ENCODE assay signal across 34 cellular contexts in the genomic region with DNA sequence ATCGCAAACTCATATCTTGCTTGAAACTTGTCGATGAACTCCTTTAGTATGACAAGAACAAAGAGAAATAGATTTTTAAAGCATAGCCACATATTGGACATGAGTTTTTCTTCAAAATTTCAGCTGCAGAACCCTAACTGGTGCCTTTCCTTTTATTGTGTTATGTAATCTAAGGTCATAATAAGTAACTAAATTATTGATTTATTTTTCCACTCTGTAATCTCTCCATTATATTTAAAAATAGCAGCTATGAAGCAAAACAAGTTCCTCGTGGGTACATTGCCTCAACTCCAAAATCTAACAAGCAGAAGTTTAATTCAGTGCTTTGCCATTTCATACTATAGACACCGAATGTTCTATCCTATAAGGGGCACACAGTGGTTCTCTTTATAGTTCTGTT.
"Had no signal": no experiment of that assay in that cellular context is flagged by ENCODE, and none has a peak within 500 bp of the region (broad histone marks: within the 10 kb centered on the region; RNA-seq: fewer than 3 reads in every experiment).

No MANE protein-coding gene starts in this region.

- DNase-seq: activated effector memory CD4-positive, alpha-beta T cell treated with anti-CD3 and anti-CD28 coated beads, Interleukin-2, amount 50 U/mL, for 16 hours; activated effector memory CD4-positive, alpha-beta T cell treated with Interleukin-2 at 50 U/mL for 16 hours; activated gamma-delta T cell; activated gamma-delta T cell treated with Interleukin-2 at 50 U/mL for 16 hours; activated naive CD4-positive, alpha-beta T cell; activated naive CD4-positive, alpha-beta T cell treated with anti-CD3 and anti-CD28 coated beads for 36 hours; activated naive CD4-positive, alpha-beta T cell treated with anti-CD3 and anti-CD28 coated beads, Interleukin-2, amount 10 ng/mL, durations not matched to agents 7 days and 5 days; activated naive CD4-positive, alpha-beta T cell treated with anti-CD3 and anti-CD28 coated beads, Interleukin-2, amount 50 U/mL, for 16 hours; activated naive CD4-positive, alpha-beta T cell treated with Interleukin-2 at 50 U/mL for 16 hours; activated naive CD8-positive, alpha-beta T cell treated with anti-CD3 and anti-CD28 coated beads for 36 hours; activated naive CD8-positive, alpha-beta T cell treated with anti-CD3 and anti-CD28 coated beads, Interleukin-2, amount 10 ng/mL, durations not matched to agents 7 days and 5 days; activated naive CD8-positive, alpha-beta T cell treated with anti-CD3 and anti-CD28 coated beads, Interleukin-2, amount 50 U/mL, for 24 hours; activated T-cell treated with anti-CD3 and anti-CD28 coated beads for 4 hours; activated T-cell treated with anti-CD3 and anti-CD28 coated beads, Interleukin-2, amount 50 U/mL, for 1 hour; activated T-cell treated with anti-CD3 and anti-CD28 coated beads, Interleukin-2, amount 50 U/mL, for 24 hours; activated T-cell treated with anti-CD3 and anti-CD28 coated beads, Interleukin-2, amount 50 U/mL, for 4 hours; activated T-cell treated with anti-CD3 and anti-CD28 coated beads, Interleukin-2, amount 50 U/mL, for 48 hours; activated T-cell treated with anti-CD3 and anti-CD28 coated beads, Interleukin-2, amount 50 U/mL, for 72 hours; adrenal gland; amniotic stem cell; amygdala; anterior cingulate cortex; aorta; brain microvascular endothelial cell; caudate nucleus; central memory CD4-positive, alpha-beta T cell; cerebellar nuclear complex had no signal

- H3K4me3 ChIP-seq: adrenal gland, ascending aorta, breast epithelium, cardiac muscle cell had no signal

- ATAC-seq: activated naive CD4-positive, alpha-beta T cell treated with anti-CD3 and anti-CD28 coated beads, Interleukin-2, amount 50 U/mL, for 72 hours; activated naive CD8-positive, alpha-beta T cell treated with anti-CD3 and anti-CD28 coated beads, Interleukin-2, amount 50 U/mL, for 24 hours; activated T-cell treated with anti-CD3 and anti-CD28 coated beads, Interleukin-2, amount 50 U/mL, for 4 hours; activated T-cell treated with anti-CD3 and anti-CD28 coated beads, Interleukin-2, amount 50 U/mL, for 72 hours; activated T-helper 17 cell treated with anti-CD3 and anti-CD28 coated beads, Interleukin-2, amount 50 U/mL, for 72 hours had no signal

- FAIRE-seq: astrocyte, bronchial epithelial cell had no signal

- H3K36me3 ChIP-seq: adrenal gland, ascending aorta, brain microvascular endothelial cell, breast epithelium, cardiac muscle cell had no signal

- H3K4me1 ChIP-seq: adrenal gland, ascending aorta, breast epithelium had no signal

- H3K9me3 ChIP-seq: adrenal gland, ascending aorta, breast epithelium had no signal

- H3K27ac ChIP-seq: adrenal gland, ascending aorta, brain microvascular endothelial cell, breast epithelium, cardiac muscle cell had no signal

- H3K27me3 ChIP-seq: adrenal gland, ascending aorta, brain microvascular endothelial cell, breast epithelium, cardiac muscle cell had no signal
